In genomic region chr4:41294445-41295062, GRCh38 we compare ENCODE assay signal across 1 cellular context.
A peak's percentile ranks its signal among the peaks of the same experiment; 100 is the strongest.
TF ChIP-seq lines count a peak whose summit lies in the region.

No MANE protein-coding gene starts in this region.

TF ChIP-seq in K562, 482 proteins besides CTCF, POLR2A, EP300 and RAD21:
- TF ChIP-seq EP400 (IDR thresholded peaks at IDR 0.05): no peak
- no peak for TF ChIP-seq KLF6 (CRISPR knock-in tag; IDR thresholded peaks at IDR 0.05; ENCODE audit: borderline replicate concordance)
- TF ChIP-seq ZNF780A (CRISPR knock-in tag; IDR thresholded peaks at IDR 0.05): no peak
- TF ChIP-seq CBX3 (IDR thresholded peaks at IDR 0.05; ENCODE audit: borderline replicate concordance in 1 of 2, low read length in 2 of 2): 0 out of 3 replicates have a peak, but pooled peaks of 1 of the 2 experiments have one; percentile 37
- TF ChIP-seq, protein P1, sequence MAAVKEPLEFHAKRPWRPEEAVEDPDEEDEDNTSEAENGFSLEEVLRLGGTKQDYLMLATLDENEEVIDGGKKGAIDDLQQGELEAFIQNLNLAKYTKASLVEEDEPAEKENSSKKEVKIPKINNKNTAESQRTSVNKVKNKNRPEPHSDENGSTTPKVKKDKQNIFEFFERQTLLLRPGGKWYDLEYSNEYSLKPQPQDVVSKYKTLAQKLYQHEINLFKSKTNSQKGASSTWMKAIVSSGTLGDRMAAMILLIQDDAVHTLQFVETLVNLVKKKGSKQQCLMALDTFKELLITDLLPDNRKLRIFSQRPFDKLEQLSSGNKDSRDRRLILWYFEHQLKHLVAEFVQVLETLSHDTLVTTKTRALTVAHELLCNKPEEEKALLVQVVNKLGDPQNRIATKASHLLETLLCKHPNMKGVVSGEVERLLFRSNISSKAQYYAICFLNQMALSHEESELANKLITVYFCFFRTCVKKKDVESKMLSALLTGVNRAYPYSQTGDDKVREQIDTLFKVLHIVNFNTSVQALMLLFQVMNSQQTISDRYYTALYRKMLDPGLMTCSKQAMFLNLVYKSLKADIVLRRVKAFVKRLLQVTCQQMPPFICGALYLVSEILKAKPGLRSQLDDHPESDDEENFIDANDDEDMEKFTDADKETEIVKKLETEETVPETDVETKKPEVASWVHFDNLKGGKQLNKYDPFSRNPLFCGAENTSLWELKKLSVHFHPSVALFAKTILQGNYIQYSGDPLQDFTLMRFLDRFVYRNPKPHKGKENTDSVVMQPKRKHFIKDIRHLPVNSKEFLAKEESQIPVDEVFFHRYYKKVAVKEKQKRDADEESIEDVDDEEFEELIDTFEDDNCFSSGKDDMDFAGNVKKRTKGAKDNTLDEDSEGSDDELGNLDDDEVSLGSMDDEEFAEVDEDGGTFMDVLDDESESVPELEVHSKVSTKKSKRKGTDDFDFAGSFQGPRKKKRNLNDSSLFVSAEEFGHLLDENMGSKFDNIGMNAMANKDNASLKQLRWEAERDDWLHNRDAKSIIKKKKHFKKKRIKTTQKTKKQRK (IDR thresholded peaks at IDR 0.05; ENCODE audit: borderline replicate concordance, low read depth, low read length): peak; percentile 80
- TF ChIP-seq GATA2 (CRISPR knock-in tag; IDR thresholded peaks at IDR 0.05): no peak
- TF ChIP-seq ZFP36 (IDR thresholded peaks at IDR 0.05; ENCODE audit: low read depth, low read length, partially characterized antibody): peak; percentile 66
- TF ChIP-seq CBX5 (IDR thresholded peaks at IDR 0.05; ENCODE audit: borderline replicate concordance, low read depth): peak; percentile 74; the same call in 1 of the 2 replicates
